1 cellular context compared by ENCODE assay signal in the genomic region with DNA sequence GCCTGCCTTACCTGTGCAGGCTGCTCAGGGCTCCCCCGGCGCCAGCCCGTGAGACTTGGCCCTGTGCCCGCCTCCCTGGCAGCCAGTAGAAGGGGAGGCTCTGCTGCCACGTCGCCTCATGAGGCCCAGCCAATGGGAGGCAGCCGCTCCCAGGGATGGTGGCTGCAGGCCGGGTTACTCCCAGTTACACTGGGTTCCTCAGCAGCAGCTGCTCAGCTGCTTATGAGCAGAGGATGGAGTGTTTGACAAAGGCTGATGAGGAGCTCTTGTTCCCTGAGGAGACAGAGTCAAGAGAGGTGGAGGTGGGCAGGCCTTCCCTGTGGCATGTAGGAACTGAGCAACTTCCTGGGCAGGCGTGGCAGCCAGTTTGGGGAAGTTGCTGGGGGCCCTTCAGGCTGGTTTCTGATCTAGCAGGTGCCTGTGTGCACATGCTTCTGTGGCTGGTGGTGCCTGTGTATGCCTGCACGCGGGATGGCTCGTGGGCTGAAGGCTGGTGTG.
A peak's percentile ranks its signal among the peaks of the same experiment; 100 is the strongest.
TF ChIP-seq lines count a peak whose summit lies in the region.

No MANE protein-coding gene starts in this region.

TF ChIP-seq in GM12878, 131 proteins besides CTCF, POLR2A, EP300 and RAD21 (continued from another document):
- TF ChIP-seq, protein P1, sequence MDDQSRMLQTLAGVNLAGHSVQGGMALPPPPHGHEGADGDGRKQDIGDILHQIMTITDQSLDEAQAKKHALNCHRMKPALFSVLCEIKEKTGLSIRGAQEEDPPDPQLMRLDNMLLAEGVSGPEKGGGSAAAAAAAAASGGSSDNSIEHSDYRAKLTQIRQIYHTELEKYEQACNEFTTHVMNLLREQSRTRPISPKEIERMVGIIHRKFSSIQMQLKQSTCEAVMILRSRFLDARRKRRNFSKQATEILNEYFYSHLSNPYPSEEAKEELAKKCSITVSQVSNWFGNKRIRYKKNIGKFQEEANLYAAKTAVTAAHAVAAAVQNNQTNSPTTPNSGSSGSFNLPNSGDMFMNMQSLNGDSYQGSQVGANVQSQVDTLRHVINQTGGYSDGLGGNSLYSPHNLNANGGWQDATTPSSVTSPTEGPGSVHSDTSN (IDR thresholded peaks at IDR 0.05; ENCODE audit: insufficient replicate concordance, low read depth, low read length): no peak
- TF ChIP-seq STAT1 (conservative IDR thresholded peaks at IDR 0.05): no peak
- TF ChIP-seq E4F1 (IDR thresholded peaks at IDR 0.05; ENCODE audit: borderline replicate concordance, partially characterized antibody): no peak
- TF ChIP-seq POLR2AphosphoS5 (IDR thresholded peaks at IDR 0.05; ENCODE audit: low read length): peak; percentile 49; the same call in 1 of the 2 replicates
- TF ChIP-seq SMC3 (IDR thresholded peaks at IDR 0.05; ENCODE audit: borderline replicate concordance, low read length): no peak
- no peak; the same call in 1 of the 2 replicates for TF ChIP-seq GATAD2B (conservative IDR thresholded peaks at IDR 0.05; ENCODE audit: low read depth)
- TF ChIP-seq ZNF687 (IDR thresholded peaks at IDR 0.05): peak; percentile 97
- TF ChIP-seq IRF4 (IDR thresholded peaks at IDR 0.05; ENCODE audit: low read depth, low read length): no peak
- no peak for TF ChIP-seq HSF1 (IDR thresholded peaks at IDR 0.05; ENCODE audit: low read depth, low read length)
- no peak for TF ChIP-seq CBX5 (IDR thresholded peaks at IDR 0.05; ENCODE audit: low read depth)
- TF ChIP-seq, protein P2, sequence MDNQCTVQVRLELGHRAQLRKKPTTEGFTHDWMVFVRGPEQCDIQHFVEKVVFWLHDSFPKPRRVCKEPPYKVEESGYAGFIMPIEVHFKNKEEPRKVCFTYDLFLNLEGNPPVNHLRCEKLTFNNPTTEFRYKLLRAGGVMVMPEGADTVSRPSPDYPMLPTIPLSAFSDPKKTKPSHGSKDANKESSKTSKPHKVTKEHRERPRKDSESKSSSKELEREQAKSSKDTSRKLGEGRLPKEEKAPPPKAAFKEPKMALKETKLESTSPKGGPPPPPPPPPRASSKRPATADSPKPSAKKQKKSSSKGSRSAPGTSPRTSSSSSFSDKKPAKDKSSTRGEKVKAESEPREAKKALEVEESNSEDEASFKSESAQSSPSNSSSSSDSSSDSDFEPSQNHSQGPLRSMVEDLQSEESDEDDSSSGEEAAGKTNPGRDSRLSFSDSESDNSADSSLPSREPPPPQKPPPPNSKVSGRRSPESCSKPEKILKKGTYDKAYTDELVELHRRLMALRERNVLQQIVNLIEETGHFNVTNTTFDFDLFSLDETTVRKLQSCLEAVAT (IDR thresholded peaks at IDR 0.05): no peak
- peak; percentile 85 to 92; a peak in 3 of 4 replicates for TF ChIP-seq BHLHE40 (IDR thresholded peaks at IDR 0.05; ENCODE audit: borderline replicate concordance in 1 of 2, low read depth in 2 of 2, low read length in 1 of 2)
- no peak for TF ChIP-seq ZSCAN29 (IDR thresholded peaks at IDR 0.05)
- TF ChIP-seq SPI1 (IDR thresholded peaks at IDR 0.05; ENCODE audit: borderline replicate concordance, insufficient read depth, low read depth, low read length): peak; percentile 53; the same call in 1 of the 2 replicates
- TF ChIP-seq, protein P3, sequence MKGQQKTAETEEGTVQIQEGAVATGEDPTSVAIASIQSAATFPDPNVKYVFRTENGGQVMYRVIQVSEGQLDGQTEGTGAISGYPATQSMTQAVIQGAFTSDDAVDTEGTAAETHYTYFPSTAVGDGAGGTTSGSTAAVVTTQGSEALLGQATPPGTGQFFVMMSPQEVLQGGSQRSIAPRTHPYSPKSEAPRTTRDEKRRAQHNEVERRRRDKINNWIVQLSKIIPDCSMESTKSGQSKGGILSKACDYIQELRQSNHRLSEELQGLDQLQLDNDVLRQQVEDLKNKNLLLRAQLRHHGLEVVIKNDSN (IDR thresholded peaks at IDR 0.05; ENCODE audit: borderline replicate concordance, extremely low read length, insufficient read depth, low read depth, low read length): no peak
- TF ChIP-seq SIX5 (IDR thresholded peaks at IDR 0.05; ENCODE audit: low read depth, low read length, severe bottlenecking): no peak
- TF ChIP-seq SREBF2 (IDR thresholded peaks at IDR 0.05; ENCODE audit: low read length): no peak
- peak; percentile 39 for TF ChIP-seq RUNX3 (IDR thresholded peaks at IDR 0.05; ENCODE audit: low read length)
- TF ChIP-seq MAX (IDR thresholded peaks at IDR 0.05; ENCODE audit: low read depth, low read length): peak; percentile 82; the same call in 1 of the 2 replicates
- no peak for TF ChIP-seq LARP7 (IDR thresholded peaks at IDR 0.05)
- TF ChIP-seq, protein P4, sequence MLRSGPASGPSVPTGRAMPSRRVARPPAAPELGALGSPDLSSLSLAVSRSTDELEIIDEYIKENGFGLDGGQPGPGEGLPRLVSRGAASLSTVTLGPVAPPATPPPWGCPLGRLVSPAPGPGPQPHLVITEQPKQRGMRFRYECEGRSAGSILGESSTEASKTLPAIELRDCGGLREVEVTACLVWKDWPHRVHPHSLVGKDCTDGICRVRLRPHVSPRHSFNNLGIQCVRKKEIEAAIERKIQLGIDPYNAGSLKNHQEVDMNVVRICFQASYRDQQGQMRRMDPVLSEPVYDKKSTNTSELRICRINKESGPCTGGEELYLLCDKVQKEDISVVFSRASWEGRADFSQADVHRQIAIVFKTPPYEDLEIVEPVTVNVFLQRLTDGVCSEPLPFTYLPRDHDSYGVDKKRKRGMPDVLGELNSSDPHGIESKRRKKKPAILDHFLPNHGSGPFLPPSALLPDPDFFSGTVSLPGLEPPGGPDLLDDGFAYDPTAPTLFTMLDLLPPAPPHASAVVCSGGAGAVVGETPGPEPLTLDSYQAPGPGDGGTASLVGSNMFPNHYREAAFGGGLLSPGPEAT (IDR thresholded peaks at IDR 0.05; ENCODE audit: low read depth): peak; percentile 71
- 0 out of 2 replicates have a peak, but pooled peaks have one; percentile 25 for TF ChIP-seq PAX5 (IDR thresholded peaks at IDR 0.05; ENCODE audit: borderline replicate concordance, low read depth, low read length)
- TF ChIP-seq ATF3 (IDR thresholded peaks at IDR 0.05; ENCODE audit: borderline replicate concordance, extremely low read depth, low read depth, low read length): no peak
- no peak for TF ChIP-seq POLR2AphosphoS2 (IDR thresholded peaks at IDR 0.05; ENCODE audit: low read depth, low read length)
- TF ChIP-seq HDAC2 (IDR thresholded peaks at IDR 0.05): no peak
- peak; percentile 7 for TF ChIP-seq SP1 (IDR thresholded peaks at IDR 0.05; ENCODE audit: low read depth, low read length)
- TF ChIP-seq RAD51 (IDR thresholded peaks at IDR 0.05): 0 out of 2 replicates have a peak, but pooled peaks have one; percentile 10
- peak; percentile 78 for TF ChIP-seq MXI1 (IDR thresholded peaks at IDR 0.05; ENCODE audit: low read depth, low read length)
- TF ChIP-seq RELA (IDR thresholded peaks at IDR 0.05; ENCODE audit: borderline replicate concordance, partially characterized antibody): no peak
- peak; percentile 46; the same call in 1 of the 2 replicates for TF ChIP-seq MTA2 (IDR thresholded peaks at IDR 0.05; ENCODE audit: low read depth)
- TF ChIP-seq EED (IDR thresholded peaks at IDR 0.05; ENCODE audit: low read depth): peak; percentile 34; the same call in 1 of the 2 replicates
- no peak for TF ChIP-seq MEF2A (IDR thresholded peaks at IDR 0.05; ENCODE audit: insufficient read depth, low read depth, low read length)
- TF ChIP-seq BMI1 (IDR thresholded peaks at IDR 0.05; ENCODE audit: borderline replicate concordance): no peak
- no peak for TF ChIP-seq SRF (IDR thresholded peaks at IDR 0.05; ENCODE audit: low read depth in 2 of 2, low read length in 2 of 2)
- no peak for TF ChIP-seq TCF3 (IDR thresholded peaks at IDR 0.05; ENCODE audit: borderline replicate concordance, insufficient read depth, low read depth, low read length)
- peak; percentile 58 for TF ChIP-seq DPF2 (IDR thresholded peaks at IDR 0.05)
- TF ChIP-seq JUND (IDR thresholded peaks at IDR 0.05; ENCODE audit: low read depth, low read length): no peak
- TF ChIP-seq ETV6 (conservative IDR thresholded peaks at IDR 0.05 in 1 of 2, IDR thresholded peaks at IDR 0.05 in 1 of 2; ENCODE audit: borderline replicate concordance in 1 of 2, low read depth in 1 of 2): no peak
